8 cellular contexts compared by ENCODE assay signal in the genomic region with DNA sequence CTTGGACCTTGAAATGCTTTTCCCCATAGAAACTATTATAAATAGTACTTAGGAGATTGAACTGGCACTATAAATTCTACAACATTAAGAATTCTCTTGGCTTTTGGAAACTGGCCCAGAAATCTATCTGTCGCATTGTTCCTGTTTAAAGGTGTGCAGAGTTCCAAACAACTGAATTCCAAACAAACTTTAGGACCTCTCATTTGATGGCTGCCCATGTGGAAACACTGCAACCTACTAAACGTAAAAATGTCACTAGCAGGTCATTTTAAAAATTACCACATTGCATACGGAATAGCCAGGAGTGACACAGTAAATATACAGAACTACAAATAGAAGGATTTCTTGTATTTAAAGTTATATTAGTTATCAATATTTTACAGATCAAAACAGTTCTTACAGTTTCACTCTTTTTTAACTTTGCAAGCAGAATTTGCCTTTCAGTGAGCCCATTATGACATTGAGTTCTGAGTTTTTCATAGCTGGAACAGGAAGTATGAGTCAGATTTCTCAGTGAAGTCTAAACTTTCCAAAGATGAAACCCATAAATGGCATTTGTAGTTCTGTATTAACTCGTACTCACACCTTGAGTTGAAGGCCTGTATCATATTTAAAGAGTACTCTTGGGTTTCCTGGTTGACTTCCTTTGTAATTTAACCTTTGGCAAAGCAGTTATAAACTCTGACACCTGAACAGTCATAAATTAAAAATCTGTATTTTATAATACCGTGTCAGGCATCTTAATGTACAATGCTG.
DNase-seq lines count a peak whose midpoint lies in the region; ATAC-seq and TF ChIP-seq lines count a peak whose summit lies in the region.

No MANE protein-coding gene starts in this region.

- no peaks in the 10 kb centered on the region for H3K36me3 Mint-ChIP-seq in stimulated activated naive CD8-positive, alpha-beta T cell treated with anti-CD3 and anti-CD28 coated beads, Interleukin-15, Interleukin-2, amounts not matched to agents 100 ng/mL and 50 ng/mL, for 24 hours (ENCODE audit: low read depth)

- H3K36me3 ChIP-seq in heart left ventricle: no peaks in the 10 kb centered on the region
- no peaks in the 10 kb centered on the region for H3K36me3 ChIP-seq in duodenal mucosa (ENCODE audit: control insufficient read depth in 1 of 2, insufficient read depth in 2 of 2, low read length in 2 of 2)
- H3K36me3 ChIP-seq in esophagus squamous epithelium: no peaks in the 10 kb centered on the region

- TF ChIP-seq POLR2A in heart left ventricle (IDR thresholded peaks at IDR 0.05) (no peak), esophagus squamous epithelium (IDR thresholded peaks at IDR 0.05) (no peak)

- intact Hi-C loops in heart left ventricle (cut with DNase I) (no loop called here), Right ventricle myocardium inferior (cut with DNase I) (loop anchor here (5.0 to 10.0 kb wide), 2 partner anchors 52 to 110 kb away; no protein-coding TSS in a partner anchor), esophagus squamous epithelium (cut with DNase I) (no loop called here)

- ATAC-seq in heart left ventricle (peak in 3 of 4 donors; percentile 47 to 57 (median 53)), Right ventricle myocardium inferior (no peak), HG02759 (IDR thresholded peaks at IDR 0.05; ENCODE audit: unreplicated experiment) (peak; percentile 97)

- peaks cover 38% of the 10 kb centered on the region for H3K4me1 Mint-ChIP-seq in stimulated activated naive CD8-positive, alpha-beta T cell treated with anti-CD3 and anti-CD28 coated beads, Interleukin-15, Interleukin-2, amounts not matched to agents 100 ng/mL and 50 ng/mL, for 24 hours (ENCODE audit: low read depth)

- H3K4me1 ChIP-seq in heart left ventricle (peaks cover 0 to 34% (median 12%) of the 10 kb centered on the region in 12 donors), duodenal mucosa (ENCODE audit: control insufficient read depth in 1 of 2, insufficient read depth in 2 of 2, low read length in 2 of 2) (peaks cover 7 to 26% of the 10 kb centered on the region in 2 donors), esophagus squamous epithelium (peaks cover 0 to 13% (median 3%) of the 10 kb centered on the region in 3 donors)

- H3K4me3 ChIP-seq in heart left ventricle (no peak overlapping the region), duodenal mucosa (ENCODE audit: low read depth in 1 of 2, low read length in 2 of 2) (no peak overlapping the region), esophagus squamous epithelium (no peak overlapping the region)

- TF ChIP-seq CTCF in heart left ventricle (IDR thresholded peaks at IDR 0.05) (no peak), esophagus squamous epithelium (IDR thresholded peaks at IDR 0.05) (no peak)

- H3K9me3 ChIP-seq in heart left ventricle (no peaks in the 10 kb centered on the region), duodenal mucosa (ENCODE audit: control insufficient read depth in 1 of 2, low read length in 2 of 2) (no peaks in the 10 kb centered on the region), esophagus squamous epithelium (no peaks in the 10 kb centered on the region)

- no peaks in the 10 kb centered on the region for H3K9me3 Mint-ChIP-seq in stimulated activated naive CD8-positive, alpha-beta T cell treated with anti-CD3 and anti-CD28 coated beads, Interleukin-15, Interleukin-2, amounts not matched to agents 100 ng/mL and 50 ng/mL, for 24 hours

- no peak overlapping the region for H3K9ac ChIP-seq in duodenal mucosa (ENCODE audit: low read depth in 1 of 2, low read length in 2 of 2)

- H3K27me3 Mint-ChIP-seq in stimulated activated naive CD8-positive, alpha-beta T cell treated with anti-CD3 and anti-CD28 coated beads, Interleukin-15, Interleukin-2, amounts not matched to agents 100 ng/mL and 50 ng/mL, for 24 hours: no peaks in the 10 kb centered on the region

- H3K27ac Mint-ChIP-seq in stimulated activated naive CD8-positive, alpha-beta T cell treated with anti-CD3 and anti-CD28 coated beads, Interleukin-15, Interleukin-2, amounts not matched to agents 100 ng/mL and 50 ng/mL, for 24 hours: peak overlapping the region; percentile 88

- H3K27ac ChIP-seq in heart left ventricle (peak overlapping the region in 3 of 12 donors; percentile 13 to 64 (median 19)), duodenal mucosa (ENCODE audit: low read depth, low read length) (peak overlapping the region; percentile 15), esophagus squamous epithelium (no peak overlapping the region)

- 58 to 73% (median 62%) methylated on average over 5 of the region's 5 CpGs for WGBS in heart left ventricle, 4 donors
- 39 to 50% methylated on average over 5 of the region's 5 CpGs for WGBS in esophagus squamous epithelium, 2 donors

- DNase-seq in heart left ventricle (no peak), Right ventricle myocardium inferior (ENCODE audit: missing footprints) (no peak), NCI-H69 (lab: John Stamatoyannopoulos, UW) (peak; percentile 73), esophagus squamous epithelium (lab: John Stamatoyannopoulos, UW) (no peak), globus pallidus (ENCODE audit: low spot score) (no peak)

- peak overlapping the region; percentile 20 for H3K4me3 Mint-ChIP-seq in stimulated activated naive CD8-positive, alpha-beta T cell treated with anti-CD3 and anti-CD28 coated beads, Interleukin-15, Interleukin-2, amounts not matched to agents 100 ng/mL and 50 ng/mL, for 24 hours

- H3K27me3 ChIP-seq in heart left ventricle (no peaks in the 10 kb centered on the region), duodenal mucosa (ENCODE audit: control insufficient read depth in 1 of 2, insufficient read depth in 2 of 2, low read length in 2 of 2) (no peaks in the 10 kb centered on the region), esophagus squamous epithelium (no peaks in the 10 kb centered on the region)
